ENCODE assay signal across 7 cellular contexts in the genomic region with DNA sequence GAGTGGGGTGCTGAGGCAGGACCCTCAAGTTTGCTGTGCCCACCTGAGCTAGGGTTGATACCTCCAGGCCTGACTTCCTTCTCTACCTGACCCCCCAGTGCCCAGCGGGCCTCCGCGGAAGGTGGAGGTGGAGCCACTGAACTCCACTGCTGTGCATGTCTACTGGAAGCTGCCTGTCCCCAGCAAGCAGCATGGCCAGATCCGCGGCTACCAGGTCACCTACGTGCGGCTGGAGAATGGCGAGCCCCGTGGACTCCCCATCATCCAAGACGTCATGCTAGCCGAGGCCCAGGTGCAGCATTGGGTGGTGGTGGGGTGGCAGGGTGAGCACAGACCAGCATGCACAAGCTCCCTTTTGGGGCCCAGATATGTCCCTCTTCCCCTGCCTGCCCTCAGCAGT.
"Had no signal": no experiment of that assay in that cellular context is flagged by ENCODE, and none has a peak within 500 bp of the region (broad histone marks: within the 10 kb centered on the region; RNA-seq: fewer than 3 reads in every experiment).

No MANE protein-coding gene starts in this region.

- H3K4me3 Mint-ChIP-seq: IgD-negative memory B cell had no signal

- H3K27me3 Mint-ChIP-seq: IgD-negative memory B cell had no signal

- FAIRE-seq: HTR-8/SVneo, K562 had no signal

- DNase-seq: IMR-90, KBM-7, KG1 had no signal

- H3K27ac Mint-ChIP-seq: IgD-negative memory B cell had no signal

- H3K9me3 Mint-ChIP-seq: IgD-negative memory B cell had no signal

- ATAC-seq: K562 had no signal

- H3K27ac ChIP-seq: HL-60 had no signal

- H3K36me3 Mint-ChIP-seq: IgD-negative memory B cell had no signal

- H3K4me3 ChIP-seq: K562 had no signal
